ENCODE assay signal across 29 cellular contexts in the genomic region with DNA sequence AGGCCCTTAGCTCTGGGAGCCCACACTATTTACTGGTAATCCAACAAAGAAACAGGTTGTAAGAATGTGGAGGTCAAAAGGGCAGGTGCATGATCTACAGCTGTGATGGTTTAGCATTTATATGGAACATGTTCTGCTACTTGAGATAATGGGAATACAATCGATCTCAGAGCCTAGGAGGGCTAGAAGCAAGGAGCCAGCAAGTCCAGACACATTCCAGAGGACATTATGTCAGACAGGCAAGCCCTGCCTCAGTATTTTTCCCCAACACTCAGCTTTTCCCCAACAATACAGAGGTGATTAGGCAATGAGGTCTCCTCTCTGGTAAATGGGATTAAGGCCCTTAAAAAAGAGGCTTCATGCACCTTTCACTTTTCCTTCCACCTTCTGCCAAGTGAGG. TPM values are rescaled to one million over a fixed set of nuclear protein-coding genes. Genes with fewer than 3 reads are reported as not detected.
DNase-seq lines count a peak whose midpoint lies in the region; ATAC-seq, FAIRE-seq and TF ChIP-seq lines count a peak whose summit lies in the region.
"Had no signal": no experiment of that assay in that cellular context is flagged by ENCODE, and none has a peak within 500 bp of the region (broad histone marks: within the 10 kb centered on the region; RNA-seq: fewer than 3 reads in every experiment).

No MANE protein-coding gene starts in this region.

- no peak overlapping the region for H3K27ac ChIP-seq in H1 (ENCODE audit: low read depth, low read length)
- H3K27ac ChIP-seq in mesendoderm (ENCODE audit: low read depth, low read length): no peak overlapping the region
- H3K27ac ChIP-seq in CD8-positive, alpha-beta T cell (ENCODE audit: low read depth, low read length): no peak overlapping the region
- H3K27ac ChIP-seq: heart left ventricle, HL-60, left lung, psoas muscle, skin epidermis had no signal

- no peaks in the 10 kb centered on the region for H3K27me3 Mint-ChIP-seq in CD8-positive, alpha-beta T cell (ENCODE audit: low read depth)
- H3K27me3 Mint-ChIP-seq: activated B cell treated with CpG ODN at 0.5 μM for 24 hours; CD8-positive, alpha-beta memory T cell had no signal

- H3K9me3 Mint-ChIP-seq in CD8-positive, alpha-beta T cell: peaks cover 9% of the 10 kb centered on the region
- H3K9me3 Mint-ChIP-seq: activated B cell treated with CpG ODN at 0.5 μM for 24 hours had no signal

- TF ChIP-seq RAD21 in H1 (IDR thresholded peaks at IDR 0.05 in 1 of 2, conservative IDR thresholded peaks at IDR 0.05 in 1 of 2; ENCODE audit: low read depth in 2 of 2, low read length in 2 of 2): no peak

- H4K91ac ChIP-seq in H1 (replicated peaks; ENCODE audit: insufficient read length, low read length): no peak overlapping the region

- H3K4me1 ChIP-seq in H1 (replicated peaks in 1 of 4; ENCODE audit: control insufficient read depth in 3 of 4, insufficient read depth in 4 of 4, low read length in 3 of 4) (no peaks in the 10 kb centered on the region), mesendoderm (ENCODE audit: control insufficient read depth, low read depth, low read length) (no peaks in the 10 kb centered on the region)
- no peaks in the 10 kb centered on the region for H3K4me1 ChIP-seq in CD8-positive, alpha-beta T cell (ENCODE audit: insufficient read depth, low read length)
- H3K4me1 ChIP-seq: left lung, psoas muscle had no signal

- H3K27me3 ChIP-seq in H1 (replicated peaks in 1 of 4; ENCODE audit: control insufficient read depth in 3 of 4, extremely low read depth in 1 of 4, insufficient read depth in 3 of 4, low read length in 3 of 4) (no peaks in the 10 kb centered on the region), mesendoderm (ENCODE audit: insufficient read depth, low read length, poor library complexity) (no peaks in the 10 kb centered on the region)
- no peaks in the 10 kb centered on the region for H3K27me3 ChIP-seq in CD8-positive, alpha-beta T cell (ENCODE audit: insufficient read depth, low read length)
- H3K27me3 ChIP-seq: heart left ventricle, left lung had no signal

- intact Hi-C loops in CD8-positive, alpha-beta T cell (cut with DNase I, micrococcal nuclease): no loop called here

- no peak overlapping the region for H3K4me2 ChIP-seq in H1 (ENCODE audit: insufficient read depth in 1 of 2, low read depth in 2 of 2, low read length in 2 of 2)
- H3K4me2 ChIP-seq in mesendoderm (ENCODE audit: low read length): no peak overlapping the region

- TF ChIP-seq POLR2A in H1 (IDR thresholded peaks at IDR 0.05; ENCODE audit: control extremely low read depth in 1 of 2, low read depth in 2 of 2, low read length in 2 of 2): no peak

- no peak overlapping the region for H2BK5ac ChIP-seq in H1 (ENCODE audit: low read depth, low read length)
- H2BK5ac ChIP-seq in mesendoderm (ENCODE audit: low read length): no peak overlapping the region

- peak; percentile 30 for DNase-seq in M059J (ENCODE audit: low read depth)
- DNase-seq in H1 (ENCODE audit: low read depth in 1 of 2, low spot score in 2 of 2): no peak
- DNase-seq in mesendoderm: peak; percentile 55
- DNase-seq in COR-L47 (lab: John Stamatoyannopoulos, UW): no peak
- no peak for DNase-seq in CD8-positive, alpha-beta T cell
- no peak for DNase-seq in T-helper 1 cell
- DNase-seq in dermis blood vessel endothelial cell: no peak
- DNase-seq: activated B cell treated with CpG ODN at 0.5 μM for 24 hours; activated CD4-positive, alpha-beta T cell treated with anti-CD3 and anti-CD28 coated beads, Interleukin-2, amount 50 U/mL, for 48 hours; activated effector memory CD4-positive, alpha-beta T cell treated with Interleukin-2 at 50 U/mL for 16 hours; CD8-positive, alpha-beta memory T cell; cortex of kidney; heart left ventricle; left lung; mucosa of descending colon; NCI-H1417 treated with DMSO at 0.1 percent for 48 hours; NCI-H2107; NCI-H524 treated with DMSO at 0.1 percent for 48 hours; psoas muscle; stimulated activated CD4-positive, alpha-beta T cell treated with anti-CD3 and anti-CD28 coated beads, Interleukin-2, amount 100 ng/mL, for 24 hours; T-helper 9 cell had no signal

- H4K5ac ChIP-seq in H1 (ENCODE audit: insufficient read length, low read depth, low read length) (no peak overlapping the region), mesendoderm (ENCODE audit: low read length) (no peak overlapping the region)

- H3K14ac ChIP-seq in H1 (ENCODE audit: insufficient read length): no peak overlapping the region

- no peak for FAIRE-seq in H1 (lab: Jason Lieb, UNC)
- FAIRE-seq: endometrium, GM12891 had no signal

- no peak overlapping the region for H3K9ac ChIP-seq in H1 (replicated peaks in 1 of 4; ENCODE audit: extremely low read depth in 1 of 4, low read depth in 3 of 4, low read length in 3 of 4)
- no peak overlapping the region for H3K9ac ChIP-seq in mesendoderm (ENCODE audit: low read length)

- H3K23ac ChIP-seq in H1 (ENCODE audit: insufficient read length): no peak overlapping the region
- H3K23ac ChIP-seq in mesendoderm (ENCODE audit: low read length): no peak overlapping the region

- H3K4me3 ChIP-seq in H1 (ENCODE audit: extremely low read depth in 1 of 4, insufficient read depth in 2 of 4, low read depth in 3 of 4, low read length in 4 of 4) (no peak overlapping the region), mesendoderm (ENCODE audit: low read length) (no peak overlapping the region)
- H3K4me3 ChIP-seq in CD8-positive, alpha-beta T cell (ENCODE audit: low read depth, low read length): no peak overlapping the region
- H3K4me3 ChIP-seq: heart left ventricle, left lung, mucosa of descending colon, psoas muscle, skin epidermis had no signal

- CTCF ChIA-PET in H1 (lab: Charles Lee; ENCODE audit: partially characterized antibody): no interaction called here
- CTCF ChIA-PET in CD8-positive, alpha-beta T cell (lab: Charles Lee): no interaction called here

- H4K8ac ChIP-seq in H1 (ENCODE audit: extremely low read depth, insufficient read depth, low read length) (no peak overlapping the region), mesendoderm (ENCODE audit: low read depth, low read length) (no peak overlapping the region)

- H3K56ac ChIP-seq in H1 (replicated peaks; ENCODE audit: insufficient read length, low read depth, low read length): no peak overlapping the region
- no peak overlapping the region for H3K56ac ChIP-seq in mesendoderm (ENCODE audit: low read length)

- no peaks in the 10 kb centered on the region for H3K4me1 Mint-ChIP-seq in CD8-positive, alpha-beta T cell (ENCODE audit: low read depth)
- H3K4me1 Mint-ChIP-seq: activated B cell treated with CpG ODN at 0.5 μM for 24 hours; CD8-positive, alpha-beta memory T cell; stimulated activated effector memory CD8-positive, alpha-beta T cell treated with anti-CD3 and anti-CD28 coated beads, Interleukin-12 subunit alpha, Interleukin-12 subunit beta, amount 100 ng/mL, for 72 hours had no signal

- peak overlapping the region; percentile 51; the same call in 1 of the 2 replicates for H2AFZ ChIP-seq in H1 (ENCODE audit: low read length)

- H2BK12ac ChIP-seq in H1 (ENCODE audit: low read depth, low read length): no peak overlapping the region

- no peak overlapping the region for H2BK20ac ChIP-seq in H1 (ENCODE audit: low read length)

- no peak overlapping the region for H2BK15ac ChIP-seq in H1 (ENCODE audit: low read length)
- no peak overlapping the region for H2BK15ac ChIP-seq in mesendoderm (replicated peaks; ENCODE audit: low read depth)

- H3K36me3 ChIP-seq in H1 (ENCODE audit: control insufficient read depth in 2 of 4, insufficient read depth in 4 of 4, low read length in 3 of 4) (no peaks in the 10 kb centered on the region), mesendoderm (ENCODE audit: control insufficient read depth, insufficient read depth, low read length) (no peaks in the 10 kb centered on the region)
- H3K36me3 ChIP-seq in CD8-positive, alpha-beta T cell (ENCODE audit: insufficient read depth, low read length): no peaks in the 10 kb centered on the region
- H3K36me3 ChIP-seq: heart left ventricle, left lung had no signal

- 82% methylated on average over 1 of the region's 1 CpG; no CpG with 5 or more reads in 1 of the 2 experiments for WGBS in H1 (ENCODE audit: extremely low coverage in 1 of 2, insufficient coverage in 1 of 2, insufficient read length in 1 of 2, insufficient replicate concordance in 2 of 2, low coverage in 1 of 2, low lambda C conversion rate in 2 of 2, missing lambda C conversion rate in 1 of 2), 2 experiments
- no CpG with 5 or more reads among the region's 1 CpG for WGBS in mesendoderm (ENCODE audit: extremely low coverage, insufficient coverage, low lambda C conversion rate)

- TF ChIP-seq EP300 in H1 (IDR thresholded peaks at IDR 0.05; ENCODE audit: borderline replicate concordance in 1 of 2, low read depth in 2 of 2, low read length in 2 of 2): no peak

- H3K9me3 ChIP-seq in H1 (ENCODE audit: insufficient read depth in 2 of 2, low read depth in 1 of 2, low read length in 1 of 2): no peaks in the 10 kb centered on the region
- H3K9me3 ChIP-seq in CD8-positive, alpha-beta T cell (ENCODE audit: low read length): no peaks in the 10 kb centered on the region
- H3K9me3 ChIP-seq: left lung, mucosa of descending colon, psoas muscle had no signal

- POLR2A ChIA-PET in H1 (lab: Charles Lee; ENCODE audit: partially characterized antibody): no interaction called here
- POLR2A ChIA-PET in CD8-positive, alpha-beta T cell (lab: Charles Lee): no interaction called here

- H3K18ac ChIP-seq in H1 (ENCODE audit: extremely low read depth, low read length) (no peak overlapping the region), mesendoderm (ENCODE audit: low read length) (no peak overlapping the region)

- H2AK5ac ChIP-seq in H1 (ENCODE audit: low read depth, low read length) (no peak overlapping the region), mesendoderm (ENCODE audit: low read length) (no peak overlapping the region)

- no peak overlapping the region for H3K27ac Mint-ChIP-seq in CD8-positive, alpha-beta T cell
- H3K27ac Mint-ChIP-seq: activated B cell treated with CpG ODN at 0.5 μM for 24 hours; CD8-positive, alpha-beta memory T cell; stimulated activated effector memory CD8-positive, alpha-beta T cell treated with anti-CD3 and anti-CD28 coated beads, Interleukin-12 subunit alpha, Interleukin-12 subunit beta, amount 100 ng/mL, for 72 hours had no signal

- H3K4ac ChIP-seq in H1 (replicated peaks; ENCODE audit: insufficient read length, low read depth, low read length): no peak overlapping the region
- no peak overlapping the region for H3K4ac ChIP-seq in mesendoderm (ENCODE audit: low read depth, low read length)

- no peak for TF ChIP-seq CTCF in H1 (IDR thresholded peaks at IDR 0.05; ENCODE audit: control extremely low read depth in 1 of 3, insufficient read depth in 1 of 3, low read depth in 1 of 3, low read length in 3 of 3)
- TF ChIP-seq CTCF in CD8-positive, alpha-beta T cell (IDR thresholded peaks at IDR 0.05): no peak

- H2BK120ac ChIP-seq in H1 (replicated peaks; ENCODE audit: low read depth, low read length): no peak overlapping the region
- no peak overlapping the region for H2BK120ac ChIP-seq in mesendoderm (ENCODE audit: low read depth, low read length)

- no peaks in the 10 kb centered on the region for H3K23me2 ChIP-seq in H1 (ENCODE audit: low read depth, low read length)

- H3K79me2 ChIP-seq in H1 (ENCODE audit: control insufficient read depth in 1 of 2, insufficient read depth in 2 of 2, low read length in 2 of 2) (no peaks in the 10 kb centered on the region), mesendoderm (ENCODE audit: control insufficient read depth, insufficient read depth, low read length) (no peaks in the 10 kb centered on the region)

- no peak for ATAC-seq in CD8-positive, alpha-beta T cell
- ATAC-seq: heart left ventricle; left lung; mucosa of descending colon; psoas muscle; SK-N-SH treated with all-trans-retinoic acid at 6 μM for 48 hours; stimulated activated effector memory CD8-positive, alpha-beta T cell treated with anti-CD3 and anti-CD28 coated beads, Interleukin-12 subunit alpha, Interleukin-12 subunit beta, amount 100 ng/mL, for 72 hours had no signal

- H3K79me1 ChIP-seq in H1 (ENCODE audit: low read depth, low read length) (no peaks in the 10 kb centered on the region), mesendoderm (ENCODE audit: low read length) (no peaks in the 10 kb centered on the region)

- no peaks in the 10 kb centered on the region for H3K36me3 Mint-ChIP-seq in CD8-positive, alpha-beta T cell
- H3K36me3 Mint-ChIP-seq: stimulated activated effector memory CD8-positive, alpha-beta T cell treated with anti-CD3 and anti-CD28 coated beads, Interleukin-12 subunit alpha, Interleukin-12 subunit beta, amount 100 ng/mL, for 72 hours had no signal

- H3K4me3 Mint-ChIP-seq in CD8-positive, alpha-beta T cell: no peak overlapping the region
- H3K4me3 Mint-ChIP-seq: activated B cell treated with CpG ODN at 0.5 μM for 24 hours; CD8-positive, alpha-beta memory T cell; stimulated activated effector memory CD8-positive, alpha-beta T cell treated with anti-CD3 and anti-CD28 coated beads, Interleukin-12 subunit alpha, Interleukin-12 subunit beta, amount 100 ng/mL, for 72 hours had no signal

- H4K20me1 ChIP-seq in H1 (replicated peaks in 1 of 2; ENCODE audit: control insufficient read depth in 1 of 2, insufficient read depth in 2 of 2, low read length in 2 of 2): no peaks in the 10 kb centered on the region

RNA-seq across cellular contexts. Expression of gene GNAT3, which starts 21.4 kb away (rescaled TPM):
- 0.12 and 1.6 TPM in 2 replicates for total RNA-seq in M059J (2014; rRNA removed; shearing (Covaris generic))
- total RNA-seq in H1 (2021; fragmentation: NEBNext Ultra II Directional; extraction: Animal tissue kit (Norgen Biotek cat#: 25700)): not detected in 2 replicates
- polyA plus RNA-seq in H1 (2011; rRNA removed): not detected in 2 replicates
- not detected for polyA plus RNA-seq in H1 (2011; cell fraction: cytosol; rRNA removed)
- not detected for polyA plus RNA-seq in H1 (2011; cell fraction: nucleus; rRNA removed)
- not detected in 4 replicates for polyA plus RNA-seq in H1 (2012, experiment 1 of 2)
- polyA plus RNA-seq in H1 (2012, experiment 2 of 2): not detected
- 0.14 TPM for polyA plus RNA-seq in H1 (2013, experiment 1 of 2)
- 0.06 TPM for polyA plus RNA-seq in H1 (2013, experiment 2 of 2)
- polyA minus RNA-seq in H1 (2011; rRNA and poly(A)+ RNA removed): 0.39 TPM in 1 of 2 replicates, not detected in the other
- polyA minus RNA-seq in H1 (2011; cell fraction: cytosol; rRNA and poly(A)+ RNA removed): not detected
- polyA minus RNA-seq in H1 (2011; cell fraction: nucleus; rRNA and poly(A)+ RNA removed): not detected
- not detected for polyA plus RNA-seq in mesendoderm (2013, experiment 1 of 2)
- not detected for polyA plus RNA-seq in mesendoderm (2013, experiment 2 of 2)
- not detected for total RNA-seq in CD8-positive, alpha-beta T cell
- total RNA-seq in dermis blood vessel endothelial cell: not detected in 2 replicates
- total RNA-seq: activated B cell treated with CpG ODN at 0.5 μM for 24 hours; CD8-positive, alpha-beta memory T cell; heart left ventricle; left lung; mucosa of descending colon; psoas muscle; temporal lobe had no signal
- polyA plus RNA-seq: CD8-positive, alpha-beta memory T cell; heart left ventricle; neural cell; psoas muscle had no signal

Comparison
In these comparisons a context has a peak if more than half of its experiments do, and no peak if none do; other contexts are left out.
1. DNase-seq: peak in M059J (single experiment) and mesendoderm (single experiment); none in H1 (0 of 2), COR-L47 (single experiment), CD8-positive, alpha-beta T cell (0 of 7), T-helper 1 cell (0 of 5) and dermis blood vessel endothelial cell (single experiment).